ENCODE assay signal across 19 cellular contexts in the genomic region with DNA sequence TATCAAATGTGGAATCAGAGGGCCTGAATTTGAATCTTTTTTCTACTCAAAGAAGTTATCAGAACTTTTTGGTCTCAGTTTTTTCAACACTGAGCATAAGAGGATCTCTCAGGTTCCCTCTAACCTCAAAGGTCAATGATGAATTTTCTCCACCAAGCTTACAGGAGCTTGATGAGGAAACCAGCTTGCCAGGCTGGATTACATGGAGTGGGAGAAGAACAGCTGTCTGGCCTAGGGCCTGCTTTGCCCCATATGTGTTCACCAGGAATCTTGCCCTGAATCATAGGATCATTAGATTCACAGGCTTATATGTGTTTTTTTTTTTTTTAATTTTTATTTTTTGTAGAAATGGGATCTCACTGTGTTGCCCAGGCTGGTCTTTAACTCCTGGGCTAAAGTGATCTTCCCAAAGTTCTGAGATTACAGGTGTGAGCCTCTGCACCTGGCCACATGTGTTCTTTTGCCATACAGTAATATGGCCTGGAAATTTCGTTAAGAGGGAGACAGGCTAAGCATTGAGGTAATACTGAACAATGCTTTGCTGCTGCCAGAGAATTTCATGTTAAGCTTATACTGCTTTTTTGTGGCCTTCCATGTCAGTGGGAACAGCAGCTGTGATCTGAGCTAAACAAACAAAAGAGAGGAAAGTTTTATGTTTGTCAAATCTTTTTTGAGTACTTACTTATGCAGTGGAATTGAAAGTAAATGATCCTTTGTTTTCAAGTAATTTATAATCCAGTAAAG.
"Had no signal": no experiment of that assay in that cellular context is flagged by ENCODE, and none has a peak within 500 bp of the region (broad histone marks: within the 10 kb centered on the region; RNA-seq: fewer than 3 reads in every experiment).

No MANE protein-coding gene starts in this region.

- H3K27me3 Mint-ChIP-seq: activated CD4-positive, alpha-beta T cell treated with anti-CD3 and anti-CD28 coated beads, Interleukin-2, amount 10 ng/mL, durations not matched to agents 7 days and 5 days; activated T-helper 17 cell treated with anti-CD3 and anti-CD28 coated beads, Interleukin-2, amount 50 U/mL, for 72 hours; central memory CD8-positive, alpha-beta T cell; stimulated activated naive B cell treated with anti-CD40 and anti-IgM and Interleukin-4, amounts not matched to agents 10 μg/mL and 1 μg/mL and 100 μg/mL, for 72 hours had no signal

- H3K9me3 ChIP-seq: right atrium auricular region had no signal

- H3K27ac Mint-ChIP-seq: activated CD4-positive, alpha-beta T cell treated with anti-CD3 and anti-CD28 coated beads, Interleukin-2, amount 10 ng/mL, durations not matched to agents 7 days and 5 days; activated naive CD4-positive, alpha-beta T cell treated with anti-CD3 and anti-CD28 coated beads for 36 hours; activated T-helper 17 cell treated with anti-CD3 and anti-CD28 coated beads, Interleukin-2, amount 50 U/mL, for 72 hours; stimulated activated naive B cell treated with anti-CD40 and anti-IgM and Interleukin-4, amounts not matched to agents 10 μg/mL and 1 μg/mL and 100 μg/mL, for 72 hours; T-helper 1 cell treated with Interleukin-12 subunit alpha and Interleukin-12 subunit beta and Interleukin-4 antibody, amounts not matched to agents 30 μg/mL and 1 μg/mL, for 36 hours had no signal

- H3K4me1 ChIP-seq: parathyroid adenoma, spleen had no signal

- H3K4me3 Mint-ChIP-seq: activated CD4-positive, alpha-beta T cell treated with anti-CD3 and anti-CD28 coated beads, Interleukin-2, amount 10 ng/mL, durations not matched to agents 7 days and 5 days; activated naive CD4-positive, alpha-beta T cell treated with anti-CD3 and anti-CD28 coated beads for 36 hours; activated T-helper 17 cell treated with anti-CD3 and anti-CD28 coated beads, Interleukin-2, amount 50 U/mL, for 72 hours; central memory CD8-positive, alpha-beta T cell; immature natural killer cell; neural crest cell; stimulated activated naive B cell treated with anti-CD40 and anti-IgM and Interleukin-4, amounts not matched to agents 10 μg/mL and 1 μg/mL and 100 μg/mL, for 72 hours; T-helper 1 cell treated with Interleukin-12 subunit alpha and Interleukin-12 subunit beta and Interleukin-4 antibody, amounts not matched to agents 30 μg/mL and 1 μg/mL, for 36 hours had no signal

- DNase-seq: activated CD4-positive, alpha-beta T cell treated with anti-CD3 and anti-CD28 coated beads, Interleukin-2, amount 10 ng/mL, durations not matched to agents 7 days and 5 days; activated CD4-positive, CD25-positive, alpha-beta regulatory T cell; activated naive CD4-positive, alpha-beta T cell treated with anti-CD3 and anti-CD28 coated beads for 36 hours; activated T-cell treated with anti-CD3 and anti-CD28 coated beads for 4 hours; dermis blood vessel endothelial cell; erythroblast; foreskin keratinocyte; immature natural killer cell; left cardiac atrium; spleen; stimulated activated CD4-positive, alpha-beta T cell treated with anti-CD3 and anti-CD28 coated beads, Interleukin-1b, Interleukin-23, amount 100 ng/mL, for 48 hours; stimulated activated naive B cell treated with anti-CD40 and anti-IgM and Interleukin-4, amounts not matched to agents 10 μg/mL and 1 μg/mL and 100 μg/mL, for 72 hours had no signal

- H3K4me1 Mint-ChIP-seq: activated CD4-positive, alpha-beta T cell treated with anti-CD3 and anti-CD28 coated beads, Interleukin-2, amount 10 ng/mL, durations not matched to agents 7 days and 5 days; activated T-helper 17 cell treated with anti-CD3 and anti-CD28 coated beads, Interleukin-2, amount 50 U/mL, for 72 hours; neural crest cell; stimulated activated naive B cell treated with anti-CD40 and anti-IgM and Interleukin-4, amounts not matched to agents 10 μg/mL and 1 μg/mL and 100 μg/mL, for 72 hours had no signal

- H3K4me3 ChIP-seq: right atrium auricular region, spleen, tibial nerve had no signal

- H3K27ac ChIP-seq: foreskin keratinocyte, parathyroid adenoma, right atrium auricular region, spleen, tibial nerve had no signal

- H3K27me3 ChIP-seq: foreskin keratinocyte, right atrium auricular region, spleen, tibial nerve had no signal

- ATAC-seq: activated T-helper 17 cell treated with anti-CD3 and anti-CD28 coated beads, Interleukin-2, amount 50 U/mL, for 72 hours; foreskin keratinocyte; left cardiac atrium; stimulated activated naive B cell treated with anti-CD40 and anti-IgM and Interleukin-4, amounts not matched to agents 10 μg/mL and 1 μg/mL and 100 μg/mL, for 72 hours had no signal

- H3K9me3 Mint-ChIP-seq: activated T-helper 17 cell treated with anti-CD3 and anti-CD28 coated beads, Interleukin-2, amount 50 U/mL, for 72 hours; central memory CD8-positive, alpha-beta T cell; stimulated activated naive B cell treated with anti-CD40 and anti-IgM and Interleukin-4, amounts not matched to agents 10 μg/mL and 1 μg/mL and 100 μg/mL, for 72 hours had no signal
